In the genomic region with DNA sequence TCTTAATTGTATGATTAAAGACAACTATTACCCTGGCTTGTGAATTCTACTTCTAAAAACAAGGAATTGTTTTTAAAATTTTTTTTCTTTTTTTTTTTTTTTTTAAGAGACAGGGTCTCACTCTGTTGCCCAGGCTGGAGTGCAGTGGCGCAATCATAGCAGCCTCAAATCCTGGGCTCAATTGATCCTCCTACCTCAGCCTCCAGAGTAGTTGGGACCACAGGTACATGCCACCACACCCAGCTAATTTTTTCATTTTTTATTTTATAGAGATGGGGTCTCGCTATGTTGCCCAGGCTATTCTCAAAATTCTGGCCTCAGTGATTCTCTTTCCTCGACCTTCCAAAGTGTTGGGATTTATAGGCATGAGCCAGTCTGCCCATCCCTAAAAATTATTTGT, we compare ENCODE assay signal across 32 cellular contexts.
"Had no signal": no experiment of that assay in that cellular context is flagged by ENCODE, and none has a peak within 500 bp of the region (broad histone marks: within the 10 kb centered on the region; RNA-seq: fewer than 3 reads in every experiment).

No MANE protein-coding gene starts in this region.

- H3K4me3 Mint-ChIP-seq: naive B cell; naive thymus-derived CD8-positive, alpha-beta T cell; natural killer cell treated with Interleukin-12 subunit alpha and Interleukin-12 subunit beta and Interleukin-15 and Interleukin-18, amount 100 ng/mL, for 72 hours; nephron progenitor cell; neural crest cell; stimulated activated effector memory CD8-positive, alpha-beta T cell treated with anti-CD3 and anti-CD28 coated beads, Interleukin-12 subunit alpha, Interleukin-12 subunit beta, amount 100 ng/mL, for 72 hours; stimulated activated naive B cell treated with anti-CD40 and anti-IgM and Interleukin-4, amounts not matched to agents 10 μg/mL and 1 μg/mL and 100 μg/mL, for 72 hours; stimulated activated naive CD8-positive, alpha-beta T cell treated with anti-CD3 and anti-CD28 coated beads, Interleukin-15, Interleukin-2, amounts not matched to agents 100 ng/mL and 50 ng/mL, for 24 hours had no signal

- H3K4me3 ChIP-seq: ovary, psoas muscle, right lobe of liver, sigmoid colon, stomach, suprapubic skin, testis, tibial nerve, upper lobe of left lung, uterus had no signal

- H3K4me1 ChIP-seq: parathyroid adenoma, psoas muscle, uterus had no signal

- H3K27ac Mint-ChIP-seq: naive B cell; naive thymus-derived CD8-positive, alpha-beta T cell; natural killer cell treated with Interleukin-12 subunit alpha and Interleukin-12 subunit beta and Interleukin-15 and Interleukin-18, amount 100 ng/mL, for 72 hours; nephron progenitor cell; progenitor cell of endocrine pancreas; stimulated activated effector memory CD8-positive, alpha-beta T cell treated with anti-CD3 and anti-CD28 coated beads, Interleukin-12 subunit alpha, Interleukin-12 subunit beta, amount 100 ng/mL, for 72 hours; stimulated activated naive B cell treated with anti-CD40 and anti-IgM and Interleukin-4, amounts not matched to agents 10 μg/mL and 1 μg/mL and 100 μg/mL, for 72 hours; stimulated activated naive CD8-positive, alpha-beta T cell treated with anti-CD3 and anti-CD28 coated beads, Interleukin-15, Interleukin-2, amounts not matched to agents 100 ng/mL and 50 ng/mL, for 24 hours had no signal

- H3K79me2 ChIP-seq: parathyroid adenoma had no signal

- H3K27me3 ChIP-seq: neutrophil, ovary, right lobe of liver, sigmoid colon, stomach, suprapubic skin, testis, tibial nerve, upper lobe of left lung, uterus had no signal

- DNase-seq: naive B cell; naive thymus-derived CD8-positive, alpha-beta T cell; nephron progenitor cell; nucleus accumbens; ovary; posterior cingulate gyrus; psoas muscle; right cardiac atrium; right lobe of liver; sigmoid colon; small intestine; stimulated activated CD4-positive, alpha-beta T cell treated with anti-CD3 and anti-CD28 coated beads, Interleukin-15, amount 100 ng/mL, for 24 hours; stimulated activated CD4-positive, alpha-beta T cell treated with anti-CD3 and anti-CD28 coated beads, Interleukin-2, amount 100 ng/mL, for 24 hours; stimulated activated CD4-positive, alpha-beta T cell treated with anti-CD3 and anti-CD28 coated beads, Interleukin-2, amount 100 ng/mL, for 48 hours; stimulated activated CD4-positive, alpha-beta T cell treated with anti-CD3 and anti-CD28 coated beads, Interleukin-4, amount 100 ng/mL, for 24 hours; stimulated activated naive B cell treated with anti-CD40 and anti-IgM and Interleukin-4, amounts not matched to agents 10 μg/mL and 1 μg/mL and 100 μg/mL, for 72 hours; stimulated activated naive CD4-positive, alpha-beta T cell treated with Interleukin-2 at 50 U/mL for 16 hours; stomach; substantia nigra; testis; trophoblast cell; upper lobe of left lung; uterus had no signal

- H3K9me3 ChIP-seq: neutrophil, ovary, psoas muscle, right lobe of liver, sigmoid colon, stomach, suprapubic skin, testis, tibial nerve, upper lobe of left lung, uterus had no signal

- ATAC-seq: naive thymus-derived CD8-positive, alpha-beta T cell; natural killer cell treated with Interleukin-12 subunit alpha and Interleukin-12 subunit beta and Interleukin-15 and Interleukin-18, amount 100 ng/mL, for 72 hours; psoas muscle; right cardiac atrium; right lobe of liver; stimulated activated effector memory CD8-positive, alpha-beta T cell treated with anti-CD3 and anti-CD28 coated beads, Interleukin-12 subunit alpha, Interleukin-12 subunit beta, amount 100 ng/mL, for 72 hours; stimulated activated naive B cell treated with anti-CD40 and anti-IgM and Interleukin-4, amounts not matched to agents 10 μg/mL and 1 μg/mL and 100 μg/mL, for 72 hours had no signal

- H3K36me3 ChIP-seq: ovary, upper lobe of left lung, uterus had no signal

- H3K9me3 Mint-ChIP-seq: naive B cell; naive thymus-derived CD8-positive, alpha-beta T cell; natural killer cell treated with Interleukin-12 subunit alpha and Interleukin-12 subunit beta and Interleukin-15 and Interleukin-18, amount 100 ng/mL, for 72 hours; nephron progenitor cell; neural crest cell; stimulated activated effector memory CD8-positive, alpha-beta T cell treated with anti-CD3 and anti-CD28 coated beads, Interleukin-12 subunit alpha, Interleukin-12 subunit beta, amount 100 ng/mL, for 72 hours; stimulated activated naive B cell treated with anti-CD40 and anti-IgM and Interleukin-4, amounts not matched to agents 10 μg/mL and 1 μg/mL and 100 μg/mL, for 72 hours; stimulated activated naive CD8-positive, alpha-beta T cell treated with anti-CD3 and anti-CD28 coated beads, Interleukin-15, Interleukin-2, amounts not matched to agents 100 ng/mL and 50 ng/mL, for 24 hours had no signal

- FAIRE-seq: small intestine had no signal

- H3K27ac ChIP-seq: neutrophil, ovary, parathyroid adenoma, psoas muscle, right lobe of liver, sigmoid colon, stomach, testis, upper lobe of left lung, uterus had no signal

- H3K27me3 Mint-ChIP-seq: naive thymus-derived CD8-positive, alpha-beta T cell; progenitor cell of endocrine pancreas; stimulated activated naive B cell treated with anti-CD40 and anti-IgM and Interleukin-4, amounts not matched to agents 10 μg/mL and 1 μg/mL and 100 μg/mL, for 72 hours; stimulated activated naive CD8-positive, alpha-beta T cell treated with anti-CD3 and anti-CD28 coated beads, Interleukin-15, Interleukin-2, amounts not matched to agents 100 ng/mL and 50 ng/mL, for 24 hours had no signal

- H3K4me1 Mint-ChIP-seq: naive B cell; stimulated activated effector memory CD8-positive, alpha-beta T cell treated with anti-CD3 and anti-CD28 coated beads, Interleukin-12 subunit alpha, Interleukin-12 subunit beta, amount 100 ng/mL, for 72 hours; stimulated activated naive B cell treated with anti-CD40 and anti-IgM and Interleukin-4, amounts not matched to agents 10 μg/mL and 1 μg/mL and 100 μg/mL, for 72 hours had no signal

- H2AFZ ChIP-seq: parathyroid adenoma had no signal

- H3K36me3 Mint-ChIP-seq: natural killer cell treated with Interleukin-12 subunit alpha and Interleukin-12 subunit beta and Interleukin-15 and Interleukin-18, amount 100 ng/mL, for 72 hours; stimulated activated effector memory CD8-positive, alpha-beta T cell treated with anti-CD3 and anti-CD28 coated beads, Interleukin-12 subunit alpha, Interleukin-12 subunit beta, amount 100 ng/mL, for 72 hours had no signal

- H3K9ac ChIP-seq: parathyroid adenoma had no signal
